In genomic region chr19:49987159-49987698, GRCh38 we compare ENCODE assay signal across 1 cellular context.
A peak's percentile ranks its signal among the peaks of the same experiment; 100 is the strongest.
TF ChIP-seq lines count a peak whose summit lies in the region.

No MANE protein-coding gene starts in this region.

TF ChIP-seq in HepG2, 621 proteins besides CTCF, POLR2A, EP300 and RAD21 (continued from another document):
- TF ChIP-seq, protein P1, sequence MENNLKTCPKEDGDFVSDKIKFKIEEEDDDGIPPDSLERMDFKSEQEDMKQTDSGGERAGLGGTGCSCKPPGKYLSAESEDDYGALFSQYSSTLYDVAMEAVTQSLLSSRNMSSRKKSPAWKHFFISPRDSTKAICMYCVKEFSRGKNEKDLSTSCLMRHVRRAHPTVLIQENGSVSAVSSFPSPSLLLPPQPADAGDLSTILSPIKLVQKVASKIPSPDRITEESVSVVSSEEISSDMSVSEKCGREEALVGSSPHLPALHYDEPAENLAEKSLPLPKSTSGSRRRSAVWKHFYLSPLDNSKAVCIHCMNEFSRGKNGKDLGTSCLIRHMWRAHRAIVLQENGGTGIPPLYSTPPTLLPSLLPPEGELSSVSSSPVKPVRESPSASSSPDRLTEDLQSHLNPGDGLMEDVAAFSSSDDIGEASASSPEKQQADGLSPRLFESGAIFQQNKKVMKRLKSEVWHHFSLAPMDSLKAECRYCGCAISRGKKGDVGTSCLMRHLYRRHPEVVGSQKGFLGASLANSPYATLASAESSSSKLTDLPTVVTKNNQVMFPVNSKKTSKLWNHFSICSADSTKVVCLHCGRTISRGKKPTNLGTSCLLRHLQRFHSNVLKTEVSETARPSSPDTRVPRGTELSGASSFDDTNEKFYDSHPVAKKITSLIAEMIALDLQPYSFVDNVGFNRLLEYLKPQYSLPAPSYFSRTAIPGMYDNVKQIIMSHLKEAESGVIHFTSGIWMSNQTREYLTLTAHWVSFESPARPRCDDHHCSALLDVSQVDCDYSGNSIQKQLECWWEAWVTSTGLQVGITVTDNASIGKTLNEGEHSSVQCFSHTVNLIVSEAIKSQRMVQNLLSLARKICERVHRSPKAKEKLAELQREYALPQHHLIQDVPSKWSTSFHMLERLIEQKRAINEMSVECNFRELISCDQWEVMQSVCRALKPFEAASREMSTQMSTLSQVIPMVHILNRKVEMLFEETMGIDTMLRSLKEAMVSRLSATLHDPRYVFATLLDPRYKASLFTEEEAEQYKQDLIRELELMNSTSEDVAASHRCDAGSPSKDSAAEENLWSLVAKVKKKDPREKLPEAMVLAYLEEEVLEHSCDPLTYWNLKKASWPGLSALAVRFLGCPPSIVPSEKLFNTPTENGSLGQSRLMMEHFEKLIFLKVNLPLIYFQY (CRISPR knock-in tag; IDR thresholded peaks at IDR 0.05; ENCODE audit: borderline replicate concordance), result peak; percentile 100
- TF ChIP-seq ZNF605 (CRISPR knock-in tag; IDR thresholded peaks at IDR 0.05) (peak; percentile 100), ZNF720 (CRISPR knock-in tag; IDR thresholded peaks at IDR 0.05) (peak; percentile 99), ZNF7 (CRISPR knock-in tag; IDR thresholded peaks at IDR 0.05) (peak; percentile 95), ZBTB7A (CRISPR knock-in tag; IDR thresholded peaks at IDR 0.05) (peak; percentile 100), SMAD1 (CRISPR knock-in tag; IDR thresholded peaks at IDR 0.05; ENCODE audit: borderline replicate concordance, low read depth) (peak; percentile 99), HNRNPK (IDR thresholded peaks at IDR 0.05; ENCODE audit: low read depth, low read length, poor library complexity, severe bottlenecking) (no peak), SKI (IDR thresholded peaks at IDR 0.05; ENCODE audit: partially characterized antibody) (no peak), KAT2B (IDR thresholded peaks at IDR 0.05; ENCODE audit: borderline replicate concordance, low read depth, low read length) (no peak), PREB (CRISPR knock-in tag; IDR thresholded peaks at IDR 0.05) (peak; percentile 99), MAFK (conservative IDR thresholded peaks at IDR 0.05 in 1 of 2, IDR thresholded peaks at IDR 0.05 in 1 of 2; ENCODE audit: low read length in 2 of 2) (no peak), HOXA7 (CRISPR knock-in tag; IDR thresholded peaks at IDR 0.05) (peak; percentile 100), NR0B2 (CRISPR knock-in tag; IDR thresholded peaks at IDR 0.05) (peak; percentile 100), ATF7 (IDR thresholded peaks at IDR 0.05) (no peak), ATF7 (CRISPR knock-in tag; IDR thresholded peaks at IDR 0.05) (peak; percentile 93), ZNF230 (CRISPR knock-in tag; IDR thresholded peaks at IDR 0.05) (peak; percentile 100), ZNF234 (CRISPR knock-in tag; conservative IDR thresholded peaks at IDR 0.05) (peak; percentile 100), ZNF547 (CRISPR knock-in tag; IDR thresholded peaks at IDR 0.05) (peak; percentile 100), ZNF788 (CRISPR knock-in tag; IDR thresholded peaks at IDR 0.05; ENCODE audit: borderline replicate concordance) (peak; percentile 100), TFDP1 (CRISPR knock-in tag; IDR thresholded peaks at IDR 0.05; ENCODE audit: borderline replicate concordance) (peak; percentile 88; the same call in 1 of the 2 replicates), FOXK1 (CRISPR knock-in tag; IDR thresholded peaks at IDR 0.05; ENCODE audit: borderline replicate concordance, low read depth) (peak; percentile 100; the same call in 1 of the 2 replicates), ZNF430 (CRISPR knock-in tag; IDR thresholded peaks at IDR 0.05) (peak; percentile 100), FOXO1 (CRISPR knock-in tag; IDR thresholded peaks at IDR 0.05) (peak; percentile 98), TEAD3 (CRISPR knock-in tag; optimal IDR thresholded peaks at IDR 0.05; ENCODE audit: borderline replicate concordance) (peak; percentile 95), IKZF1 (IDR thresholded peaks at IDR 0.05) (no peak), HDAC1 (CRISPR knock-in tag; IDR thresholded peaks at IDR 0.05) (peak; percentile 99), SNRNP70 (IDR thresholded peaks at IDR 0.05; ENCODE audit: low read depth, low read length) (no peak), ZNF253 (CRISPR knock-in tag; IDR thresholded peaks at IDR 0.05; ENCODE audit: borderline replicate concordance) (peak; percentile 100), ZNF235 (CRISPR knock-in tag; IDR thresholded peaks at IDR 0.05; ENCODE audit: borderline replicate concordance) (peak; percentile 100), TEAD2 (CRISPR knock-in tag; IDR thresholded peaks at IDR 0.05) (peak; percentile 99), ZNF574 (CRISPR knock-in tag; IDR thresholded peaks at IDR 0.05) (peak; percentile 97), ELF1 (CRISPR knock-in tag; IDR thresholded peaks at IDR 0.05) (peak; percentile 86), TBP (CRISPR knock-in tag; IDR thresholded peaks at IDR 0.05) (no peak), MIXL1 (CRISPR knock-in tag; IDR thresholded peaks at IDR 0.05) (peak; percentile 99)
- TF ChIP-seq, protein P2, sequence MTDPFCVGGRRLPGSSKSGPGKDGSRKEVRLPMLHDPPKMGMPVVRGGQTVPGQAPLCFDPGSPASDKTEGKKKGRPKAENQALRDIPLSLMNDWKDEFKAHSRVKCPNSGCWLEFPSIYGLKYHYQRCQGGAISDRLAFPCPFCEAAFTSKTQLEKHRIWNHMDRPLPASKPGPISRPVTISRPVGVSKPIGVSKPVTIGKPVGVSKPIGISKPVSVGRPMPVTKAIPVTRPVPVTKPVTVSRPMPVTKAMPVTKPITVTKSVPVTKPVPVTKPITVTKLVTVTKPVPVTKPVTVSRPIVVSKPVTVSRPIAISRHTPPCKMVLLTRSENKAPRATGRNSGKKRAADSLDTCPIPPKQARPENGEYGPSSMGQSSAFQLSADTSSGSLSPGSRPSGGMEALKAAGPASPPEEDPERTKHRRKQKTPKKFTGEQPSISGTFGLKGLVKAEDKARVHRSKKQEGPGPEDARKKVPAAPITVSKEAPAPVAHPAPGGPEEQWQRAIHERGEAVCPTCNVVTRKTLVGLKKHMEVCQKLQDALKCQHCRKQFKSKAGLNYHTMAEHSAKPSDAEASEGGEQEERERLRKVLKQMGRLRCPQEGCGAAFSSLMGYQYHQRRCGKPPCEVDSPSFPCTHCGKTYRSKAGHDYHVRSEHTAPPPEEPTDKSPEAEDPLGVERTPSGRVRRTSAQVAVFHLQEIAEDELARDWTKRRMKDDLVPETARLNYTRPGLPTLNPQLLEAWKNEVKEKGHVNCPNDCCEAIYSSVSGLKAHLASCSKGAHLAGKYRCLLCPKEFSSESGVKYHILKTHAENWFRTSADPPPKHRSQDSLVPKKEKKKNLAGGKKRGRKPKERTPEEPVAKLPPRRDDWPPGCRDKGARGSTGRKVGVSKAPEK (CRISPR knock-in tag; IDR thresholded peaks at IDR 0.05; ENCODE audit: borderline replicate concordance), result peak; percentile 100; the same call in 1 of the 2 replicates
- TF ChIP-seq, protein P3, sequence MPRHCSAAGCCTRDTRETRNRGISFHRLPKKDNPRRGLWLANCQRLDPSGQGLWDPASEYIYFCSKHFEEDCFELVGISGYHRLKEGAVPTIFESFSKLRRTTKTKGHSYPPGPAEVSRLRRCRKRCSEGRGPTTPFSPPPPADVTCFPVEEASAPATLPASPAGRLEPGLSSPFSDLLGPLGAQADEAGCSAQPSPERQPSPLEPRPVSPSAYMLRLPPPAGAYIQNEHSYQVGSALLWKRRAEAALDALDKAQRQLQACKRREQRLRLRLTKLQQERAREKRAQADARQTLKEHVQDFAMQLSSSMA (CRISPR knock-in tag; IDR thresholded peaks at IDR 0.05), result peak; percentile 99
